In genomic region chr16:81767987-81768592, GRCh38 we compare ENCODE assay signal across 1 cellular context.
TF ChIP-seq lines count a peak whose summit lies in the region.

No MANE protein-coding gene starts in this region.

TF ChIP-seq in HepG2, 621 proteins besides CTCF, POLR2A, EP300 and RAD21 (continued from another document):
- TF ChIP-seq HOMEZ (CRISPR knock-in tag; IDR thresholded peaks at IDR 0.05; ENCODE audit: low read depth): peak; percentile 35; the same call in 1 of the 2 replicates
- TF ChIP-seq, protein P1, sequence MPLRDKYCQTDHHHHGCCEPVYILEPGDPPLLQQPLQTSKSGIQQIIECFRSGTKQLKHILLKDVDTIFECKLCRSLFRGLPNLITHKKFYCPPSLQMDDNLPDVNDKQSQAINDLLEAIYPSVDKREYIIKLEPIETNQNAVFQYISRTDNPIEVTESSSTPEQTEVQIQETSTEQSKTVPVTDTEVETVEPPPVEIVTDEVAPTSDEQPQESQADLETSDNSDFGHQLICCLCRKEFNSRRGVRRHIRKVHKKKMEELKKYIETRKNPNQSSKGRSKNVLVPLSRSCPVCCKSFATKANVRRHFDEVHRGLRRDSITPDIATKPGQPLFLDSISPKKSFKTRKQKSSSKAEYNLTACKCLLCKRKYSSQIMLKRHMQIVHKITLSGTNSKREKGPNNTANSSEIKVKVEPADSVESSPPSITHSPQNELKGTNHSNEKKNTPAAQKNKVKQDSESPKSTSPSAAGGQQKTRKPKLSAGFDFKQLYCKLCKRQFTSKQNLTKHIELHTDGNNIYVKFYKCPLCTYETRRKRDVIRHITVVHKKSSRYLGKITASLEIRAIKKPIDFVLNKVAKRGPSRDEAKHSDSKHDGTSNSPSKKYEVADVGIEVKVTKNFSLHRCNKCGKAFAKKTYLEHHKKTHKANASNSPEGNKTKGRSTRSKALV (CRISPR knock-in tag; IDR thresholded peaks at IDR 0.05): peak; percentile 81
- TF ChIP-seq ZNF496 (CRISPR knock-in tag; IDR thresholded peaks at IDR 0.05; ENCODE audit: insufficient replicate concordance): no peak
- TF ChIP-seq, protein P2, sequence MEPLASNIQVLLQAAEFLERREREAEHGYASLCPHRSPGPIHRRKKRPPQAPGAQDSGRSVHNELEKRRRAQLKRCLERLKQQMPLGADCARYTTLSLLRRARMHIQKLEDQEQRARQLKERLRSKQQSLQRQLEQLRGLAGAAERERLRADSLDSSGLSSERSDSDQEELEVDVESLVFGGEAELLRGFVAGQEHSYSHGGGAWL (CRISPR knock-in tag; IDR thresholded peaks at IDR 0.05): no peak
- TF ChIP-seq ZNF773 (CRISPR knock-in tag; IDR thresholded peaks at IDR 0.05; ENCODE audit: borderline replicate concordance): no peak
- TF ChIP-seq BCL6 (CRISPR knock-in tag; IDR thresholded peaks at IDR 0.05): peak; percentile 87
- TF ChIP-seq ZNF703 (CRISPR knock-in tag; IDR thresholded peaks at IDR 0.05; ENCODE audit: borderline replicate concordance): no peak
- TF ChIP-seq, protein P3, sequence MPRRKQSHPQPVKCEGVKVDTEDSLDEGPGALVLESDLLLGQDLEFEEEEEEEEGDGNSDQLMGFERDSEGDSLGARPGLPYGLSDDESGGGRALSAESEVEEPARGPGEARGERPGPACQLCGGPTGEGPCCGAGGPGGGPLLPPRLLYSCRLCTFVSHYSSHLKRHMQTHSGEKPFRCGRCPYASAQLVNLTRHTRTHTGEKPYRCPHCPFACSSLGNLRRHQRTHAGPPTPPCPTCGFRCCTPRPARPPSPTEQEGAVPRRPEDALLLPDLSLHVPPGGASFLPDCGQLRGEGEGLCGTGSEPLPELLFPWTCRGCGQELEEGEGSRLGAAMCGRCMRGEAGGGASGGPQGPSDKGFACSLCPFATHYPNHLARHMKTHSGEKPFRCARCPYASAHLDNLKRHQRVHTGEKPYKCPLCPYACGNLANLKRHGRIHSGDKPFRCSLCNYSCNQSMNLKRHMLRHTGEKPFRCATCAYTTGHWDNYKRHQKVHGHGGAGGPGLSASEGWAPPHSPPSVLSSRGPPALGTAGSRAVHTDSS (CRISPR knock-in tag; conservative IDR thresholded peaks at IDR 0.05): no peak
- peak; percentile 53; the same call in 1 of the 2 replicates for TF ChIP-seq MIER2 (CRISPR knock-in tag; IDR thresholded peaks at IDR 0.05)
- TF ChIP-seq ZNF343 (CRISPR knock-in tag; IDR thresholded peaks at IDR 0.05): no peak
- peak; percentile 78 for TF ChIP-seq FOSL2 (CRISPR knock-in tag; IDR thresholded peaks at IDR 0.05)
- TF ChIP-seq MAF1 (CRISPR knock-in tag; IDR thresholded peaks at IDR 0.05; ENCODE audit: borderline replicate concordance): no peak
- no peak for TF ChIP-seq PREB (CRISPR knock-in tag; IDR thresholded peaks at IDR 0.05)
- peak; percentile 79; the same call in 1 of the 2 replicates for TF ChIP-seq ZNF124 (CRISPR knock-in tag; IDR thresholded peaks at IDR 0.05)
- no peak for TF ChIP-seq TEAD3 (CRISPR knock-in tag; optimal IDR thresholded peaks at IDR 0.05; ENCODE audit: borderline replicate concordance)
- no peak for TF ChIP-seq ZNF841 (CRISPR knock-in tag; IDR thresholded peaks at IDR 0.05; ENCODE audit: borderline replicate concordance)
- TF ChIP-seq TAF1 (CRISPR knock-in tag; IDR thresholded peaks at IDR 0.05): no peak
- TF ChIP-seq SNAPC5 (CRISPR knock-in tag; IDR thresholded peaks at IDR 0.05; ENCODE audit: borderline replicate concordance): 0 out of 2 replicates have a peak, but pooled peaks have one; percentile 34
- no peak for TF ChIP-seq RARG (CRISPR knock-in tag; IDR thresholded peaks at IDR 0.05; ENCODE audit: low read depth)
- no peak for TF ChIP-seq EHMT2 (IDR thresholded peaks at IDR 0.05; ENCODE audit: borderline replicate concordance, low read depth, low read length)
- TF ChIP-seq, protein P4, sequence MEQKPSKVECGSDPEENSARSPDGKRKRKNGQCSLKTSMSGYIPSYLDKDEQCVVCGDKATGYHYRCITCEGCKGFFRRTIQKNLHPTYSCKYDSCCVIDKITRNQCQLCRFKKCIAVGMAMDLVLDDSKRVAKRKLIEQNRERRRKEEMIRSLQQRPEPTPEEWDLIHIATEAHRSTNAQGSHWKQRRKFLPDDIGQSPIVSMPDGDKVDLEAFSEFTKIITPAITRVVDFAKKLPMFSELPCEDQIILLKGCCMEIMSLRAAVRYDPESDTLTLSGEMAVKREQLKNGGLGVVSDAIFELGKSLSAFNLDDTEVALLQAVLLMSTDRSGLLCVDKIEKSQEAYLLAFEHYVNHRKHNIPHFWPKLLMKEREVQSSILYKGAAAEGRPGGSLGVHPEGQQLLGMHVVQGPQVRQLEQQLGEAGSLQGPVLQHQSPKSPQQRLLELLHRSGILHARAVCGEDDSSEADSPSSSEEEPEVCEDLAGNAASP (CRISPR knock-in tag; IDR thresholded peaks at IDR 0.05; ENCODE audit: borderline replicate concordance): peak; percentile 11; the same call in 1 of the 2 replicates
- TF ChIP-seq NR2F6 (IDR thresholded peaks at IDR 0.05): peak; percentile 94
- peak; percentile 86 for TF ChIP-seq NR2F6 (CRISPR knock-in tag; IDR thresholded peaks at IDR 0.05)
- TF ChIP-seq ZNF256 (CRISPR knock-in tag; conservative IDR thresholded peaks at IDR 0.05): no peak
- TF ChIP-seq ZNF746 (CRISPR knock-in tag; IDR thresholded peaks at IDR 0.05): 0 out of 2 replicates have a peak, but pooled peaks have one; percentile 35
- no peak for TF ChIP-seq ZFP36 (IDR thresholded peaks at IDR 0.05; ENCODE audit: borderline replicate concordance, low read depth, low read length, partially characterized antibody)
- TF ChIP-seq SNAI1 (CRISPR knock-in tag; IDR thresholded peaks at IDR 0.05; ENCODE audit: borderline replicate concordance): no peak
- TF ChIP-seq DNMT3B (CRISPR knock-in tag; conservative IDR thresholded peaks at IDR 0.05): no peak; the same call in 1 of the 2 replicates
- peak; percentile 60; the same call in 1 of the 2 replicates for TF ChIP-seq HOXA5 (CRISPR knock-in tag; IDR thresholded peaks at IDR 0.05)
- no peak for TF ChIP-seq ZNF780A (CRISPR knock-in tag; IDR thresholded peaks at IDR 0.05)
- TF ChIP-seq ZSCAN9 (CRISPR knock-in tag; IDR thresholded peaks at IDR 0.05; ENCODE audit: borderline replicate concordance): 0 out of 2 replicates have a peak, but pooled peaks have one; percentile 48
- no peak for TF ChIP-seq TOE1 (CRISPR knock-in tag; IDR thresholded peaks at IDR 0.05)
- TF ChIP-seq BATF2 (CRISPR knock-in tag; IDR thresholded peaks at IDR 0.05): no peak
- TF ChIP-seq GTF3A (CRISPR knock-in tag; conservative IDR thresholded peaks at IDR 0.05): no peak
- TF ChIP-seq HES4 (CRISPR knock-in tag; IDR thresholded peaks at IDR 0.05; ENCODE audit: borderline replicate concordance): no peak
- peak; percentile 92 for TF ChIP-seq SALL1 (CRISPR knock-in tag; IDR thresholded peaks at IDR 0.05)
TF ChIP-seq in HepG2: peak in this region for 193.
